In genomic region chr2:97733341-97734035, GRCh38 we compare ENCODE assay signal across 1 cellular context.
TF ChIP-seq lines count a peak whose summit lies in the region.

No MANE protein-coding gene starts in this region.

TF ChIP-seq in K562, 482 proteins besides CTCF, POLR2A, EP300 and RAD21:
- peak; percentile 78 for TF ChIP-seq ZKSCAN1 (IDR thresholded peaks at IDR 0.05; ENCODE audit: low read depth, low read length)
- TF ChIP-seq E2F5 (CRISPR knock-in tag; IDR thresholded peaks at IDR 0.05) = no peak
- TF ChIP-seq, protein P1, sequence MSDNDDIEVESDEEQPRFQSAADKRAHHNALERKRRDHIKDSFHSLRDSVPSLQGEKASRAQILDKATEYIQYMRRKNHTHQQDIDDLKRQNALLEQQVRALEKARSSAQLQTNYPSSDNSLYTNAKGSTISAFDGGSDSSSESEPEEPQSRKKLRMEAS (CRISPR knock-in tag; IDR thresholded peaks at IDR 0.05) = no peak
TF ChIP-seq in K562: peak in this region for 1.
